In the genomic region with DNA sequence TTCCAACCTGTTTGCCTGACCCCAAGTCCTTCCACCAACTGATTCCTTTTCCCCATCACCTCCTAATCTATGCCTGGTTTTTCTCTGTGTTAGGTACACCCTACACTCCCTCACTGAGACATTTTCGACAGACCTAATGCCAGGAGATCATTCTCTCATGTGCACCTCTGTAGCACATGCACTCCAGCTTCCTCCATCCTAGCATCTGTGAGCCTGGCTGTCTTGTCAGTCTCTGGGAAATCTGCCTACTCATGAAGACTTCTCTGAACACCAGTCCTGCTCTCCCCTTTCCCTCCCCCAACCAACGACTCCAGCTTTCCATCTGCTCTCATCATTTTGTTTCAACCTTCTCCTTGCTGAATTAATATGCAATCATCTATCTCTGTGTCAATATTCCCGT, we compare ENCODE assay signal across 9 cellular contexts. TPM values are rescaled to one million over a fixed set of nuclear protein-coding genes. Genes with fewer than 3 reads are reported as not detected.
DNase-seq lines count a peak whose midpoint lies in the region; ATAC-seq and TF ChIP-seq lines count a peak whose summit lies in the region.
"Had no signal": no experiment of that assay in that cellular context is flagged by ENCODE, and none has a peak within 500 bp of the region (broad histone marks: within the 10 kb centered on the region; RNA-seq: fewer than 3 reads in every experiment).

No MANE protein-coding gene starts in this region.

- H3K9me3 Mint-ChIP-seq in brain, result no peaks in the 10 kb centered on the region
- no peaks in the 10 kb centered on the region for H3K9me3 Mint-ChIP-seq in mesothelial cell of epicardium

- peak overlapping the region; percentile 95 for H3K4me3 ChIP-seq in HL-60 (replicated peaks; ENCODE audit: insufficient read depth, low read length)

- H3K36me3 Mint-ChIP-seq in brain, result peaks cover 39% of the 10 kb centered on the region
- H3K36me3 Mint-ChIP-seq in mesothelial cell of epicardium, result peaks cover 9% of the 10 kb centered on the region

- TF ChIP-seq CTCF in 22Rv1 (IDR thresholded peaks at IDR 0.05), result no peak
- TF ChIP-seq CTCF in HL-60 (IDR thresholded peaks at IDR 0.05; ENCODE audit: insufficient read depth, low read length), result no peak
- no peak for TF ChIP-seq CTCF in brain (conservative IDR thresholded peaks at IDR 0.05)
- TF ChIP-seq CTCF in mesothelial cell of epicardium (IDR thresholded peaks at IDR 0.05; ENCODE audit: unreplicated experiment), result no peak

- peak overlapping the region; percentile 98 to 100 (median 100) for H3K4me3 Mint-ChIP-seq in brain
- peak overlapping the region; percentile 98 for H3K4me3 Mint-ChIP-seq in mesothelial cell of epicardium

- H3K27me3 ChIP-seq in HL-60 (ENCODE audit: insufficient read depth, poor library complexity, severe bottlenecking), result no peaks in the 10 kb centered on the region

- H3K27me3 Mint-ChIP-seq in brain (peaks cover 5% of the 10 kb centered on the region), mesothelial cell of epicardium (ENCODE audit: low read depth) (no peaks in the 10 kb centered on the region)

- intact Hi-C loops in posterior vena cava (cut with DNase I), result no loop called here

- H3K27ac Mint-ChIP-seq in brain (peak overlapping the region; percentile 98 to 100 (median 100)), mesothelial cell of epicardium (peak overlapping the region; percentile 99)

- DNase-seq in HL-60 (ENCODE audit: low read depth in 1 of 2, low spot score in 1 of 2) (peak in 1 of 2 experiments; percentile 34), mesothelial cell of epicardium (ENCODE audit: low spot score in 2 of 2, unreplicated experiment in 2 of 2) (no peak), pons (ENCODE audit: low spot score) (no peak), NCI-H187 (lab: John Stamatoyannopoulos, UW) (no peak), posterior vena cava (ENCODE audit: low spot score) (no peak)

- H3K27ac ChIP-seq in 22Rv1 (peak overlapping the region; percentile 80), HL-60 (replicated peaks) (peak overlapping the region; percentile 86)

- H3K4me1 Mint-ChIP-seq in brain, result peaks cover 47% of the 10 kb centered on the region
- peaks cover 26% of the 10 kb centered on the region for H3K4me1 Mint-ChIP-seq in mesothelial cell of epicardium

- ATAC-seq in HG03342 (IDR thresholded peaks at IDR 0.05; ENCODE audit: unreplicated experiment), result no peak

RNA-seq across cellular contexts. Expression of gene MED8, which starts 1.0 kb away (rescaled TPM):
- polyA plus RNA-seq in brain (ENCODE audit: insufficient read depth, low read depth, low replicate concordance), result 41.1 TPM
- total RNA-seq in mesothelial cell of epicardium, result 29.8 to 32.4 TPM (median 30.4 TPM) in 3 replicates
- total RNA-seq in posterior vena cava, result 10 to 100 TPM; 27.0 to 30.5 TPM

RNA-seq across cellular contexts. Expression of gene SZT2, which starts 1.1 kb away (rescaled TPM):
- 10.4 TPM for polyA plus RNA-seq in brain (ENCODE audit: insufficient read depth, low read depth, low replicate concordance)
- 80.1 to 97.4 TPM (median 83.7 TPM) in 3 replicates for total RNA-seq in mesothelial cell of epicardium
- 10 to 100 TPM; 43.3 to 45.8 TPM for total RNA-seq in posterior vena cava

RNA-seq across cellular contexts. Expression of gene ELOVL1, which starts 20.8 kb away (rescaled TPM):
- 158 TPM for polyA plus RNA-seq in brain (ENCODE audit: insufficient read depth, low read depth, low replicate concordance)
- total RNA-seq in mesothelial cell of epicardium (40.3 to 42.4 TPM (median 41.4 TPM) in 3 replicates), posterior vena cava (10 to 100 TPM; 58.2 to 64.6 TPM)

RNA-seq across cellular contexts. Expression of gene CDC20, which starts 29.8 kb away (rescaled TPM):
- polyA plus RNA-seq in brain (ENCODE audit: insufficient read depth, low read depth, low replicate concordance), result 134 TPM
- 32.0 to 33.4 TPM (median 32.4 TPM) in 3 replicates for total RNA-seq in mesothelial cell of epicardium
- 1 to 10 TPM in 1 of 2 donors, under 1 TPM in 1; 0.95 to 1.0 TPM for total RNA-seq in posterior vena cava

RNA-seq across cellular contexts. Expression of gene MPL, which starts 51.0 kb away (rescaled TPM):
- 0.32 TPM for polyA plus RNA-seq in brain (ENCODE audit: insufficient read depth, low read depth, low replicate concordance)
- total RNA-seq in mesothelial cell of epicardium, result 0.50 to 0.53 TPM in 2 of 3 replicates, not detected in the other
- under 1 TPM in 1 of 2 donors, not detected in 1; 0.90 TPM for total RNA-seq in posterior vena cava
- total RNA-seq: glomerular endothelial cell had no signal
